In genomic region chr9:96419691-96419969, GRCh38 we compare ENCODE assay signal across 8 cellular contexts. TPM values are rescaled to one million over a fixed set of nuclear protein-coding genes. Genes with fewer than 3 reads are reported as not detected.
DNase-seq lines count a peak whose midpoint lies in the region; ATAC-seq, FAIRE-seq and TF ChIP-seq lines count a peak whose summit lies in the region.

No MANE protein-coding gene starts in this region.

- dilution Hi-C loops in IMR-90 (cut with HindIII; ENCODE audit: low sequenced_read_pairs, unreplicated experiment), result no loop called here

- no peak overlapping the region for H3K9ac ChIP-seq in IMR-90 (ENCODE audit: low read depth, low read length)
- peak overlapping the region; percentile 78 for H3K9ac ChIP-seq in mucosa of stomach (ENCODE audit: low read length)

- H3K4me1 ChIP-seq in A673 (ENCODE audit: insufficient read depth, low read length, poor library complexity, severe bottlenecking) (peaks cover 14% of the 10 kb centered on the region), IMR-90 (ENCODE audit: control insufficient read depth, insufficient read depth, low read length) (peaks cover 7% of the 10 kb centered on the region), mucosa of stomach (ENCODE audit: control insufficient read depth, insufficient read depth, low read length) (peaks cover 21% of the 10 kb centered on the region)

- no peak overlapping the region for H3K14ac ChIP-seq in IMR-90 (replicated peaks; ENCODE audit: low read depth, low read length)

- H2BK20ac ChIP-seq in IMR-90 (ENCODE audit: low read depth, low read length), result no peak overlapping the region

- H3K27ac ChIP-seq in A673 (ENCODE audit: low read depth, low read length, poor library complexity, severe bottlenecking) (peak overlapping the region; percentile 99), IMR-90 (ENCODE audit: insufficient read depth, low read length) (no peak overlapping the region), caudate nucleus (ENCODE audit: low read depth, low read length) (peak overlapping the region; percentile 99)

- H4K91ac ChIP-seq in IMR-90 (ENCODE audit: insufficient read depth, low read depth, low read length), result no peak overlapping the region

- peak overlapping the region; percentile 79 for H2BK5ac ChIP-seq in IMR-90 (ENCODE audit: low read depth, low read length, poor library complexity, severe bottlenecking)

- TF ChIP-seq CTCF in A673 (conservative IDR thresholded peaks at IDR 0.05; ENCODE audit: low read depth, low read length) (no peak), IMR-90 (conservative IDR thresholded peaks at IDR 0.05; ENCODE audit: low read depth, low read length) (no peak)

- TF ChIP-seq POLR2A in IMR-90 (IDR thresholded peaks at IDR 0.05; ENCODE audit: low read depth, low read length), result no peak

- H4K5ac ChIP-seq in IMR-90 (ENCODE audit: low read depth, low read length), result no peak overlapping the region

- no peak for TF ChIP-seq RAD21 in IMR-90 (IDR thresholded peaks at IDR 0.05; ENCODE audit: low read length)

- H2AK9ac ChIP-seq in IMR-90 (replicated peaks; ENCODE audit: low read depth, low read length, poor library complexity), result no peak overlapping the region

- H3K27me3 ChIP-seq in A673 (replicated peaks; ENCODE audit: insufficient read depth, low read depth, low read length, poor library complexity) (no peaks in the 10 kb centered on the region), IMR-90 (ENCODE audit: control insufficient read depth, insufficient read depth, low read length) (no peaks in the 10 kb centered on the region), mucosa of stomach (ENCODE audit: control insufficient read depth, insufficient read depth, low read length) (no peaks in the 10 kb centered on the region)

- H3K56ac ChIP-seq in IMR-90 (ENCODE audit: extremely low read depth, insufficient read depth, low read length), result no peak overlapping the region; the same call in 1 of the 2 replicates

- in situ Hi-C loops in IMR-90 (cut with MboI; ENCODE audit: low sequenced_read_pairs), result loop anchor here (10.0 kb wide), 1 partner anchor 235 kb away; the partner anchor contains the start of gene PRXL2C

- no peak overlapping the region for H2AFZ ChIP-seq in IMR-90 (replicated peaks; ENCODE audit: low read length, poor library complexity)

- no peaks in the 10 kb centered on the region for H4K20me1 ChIP-seq in IMR-90 (ENCODE audit: insufficient read depth, low read length)

- H2AK5ac ChIP-seq in IMR-90 (ENCODE audit: low read depth, low read length), result no peak overlapping the region

- H3K18ac ChIP-seq in IMR-90 (ENCODE audit: low read depth, low read length), result no peak overlapping the region

- WGBS in IMR-90 (ENCODE audit: extremely low coverage in 2 of 2, insufficient read length in 1 of 2), 2 experiments, result no CpG with 5 or more reads among the region's 2 CpGs

- no TSS peak for BruUV-seq in A673 (replicated peaks; lab: Mats Ljungman, UMichigan)
- no TSS peak for BruUV-seq in IMR-90 (replicated peaks; lab: Mats Ljungman, UMichigan)

- peaks cover 4 to 9% of the 10 kb centered on the region in 2 experiments; a peak in 3 of 4 replicates for H3K79me1 ChIP-seq in IMR-90 (ENCODE audit: low read depth in 1 of 2, low read length in 2 of 2)

- H3K36me3 ChIP-seq in A673 (ENCODE audit: insufficient read depth, low read length, poor library complexity, severe bottlenecking) (no peaks in the 10 kb centered on the region), IMR-90 (ENCODE audit: control insufficient read depth, insufficient read depth, low read length) (no peaks in the 10 kb centered on the region), mucosa of stomach (ENCODE audit: control insufficient read depth, insufficient read depth, low read length) (no peaks in the 10 kb centered on the region)

- no peak for ATAC-seq in IMR-90 (ENCODE audit: low read depth)
- ATAC-seq in GM18907 (IDR thresholded peaks at IDR 0.05; ENCODE audit: unreplicated experiment), result no peak

- CTCF ChIA-PET in A673 (lab: Charles Lee), result no interaction called here
- CTCF ChIA-PET in IMR-90 (lab: Yijun Ruan, JAX), result no interaction called here

- no peak overlapping the region for H3K23ac ChIP-seq in IMR-90 (ENCODE audit: low read depth, low read length)

- no peak for DNase-seq in A673 (ENCODE audit: low spot score)
- no peak for DNase-seq in IMR-90
- no peak for DNase-seq in caudate nucleus (lab: John Stamatoyannopoulos, UW)
- DNase-seq in T1000 (lab: John Stamatoyannopoulos, UW), result no peak
- no peak for DNase-seq in frontal cortex (ENCODE audit: low spot score in 2 of 2)
- no peak for DNase-seq in urothelium cell line (ENCODE audit: low spot score)

- no peak overlapping the region for H2BK120ac ChIP-seq in IMR-90 (ENCODE audit: low read depth, low read length)

- POLR2A ChIA-PET in A673 (lab: Charles Lee; ENCODE audit: low non-redundant PET) (no interaction called here), IMR-90 (lab: Charles Lee; ENCODE audit: unreplicated experiment) (no interaction called here)

- H3K4me3 ChIP-seq in A673 (ENCODE audit: low read depth, low read length, poor library complexity, severe bottlenecking) (peak overlapping the region; percentile 82), IMR-90 (ENCODE audit: insufficient read depth, low read depth, low read length) (no peak overlapping the region; the same call in 1 of the 2 replicates), mucosa of stomach (ENCODE audit: low read length) (peak overlapping the region; percentile 64)

- H4K8ac ChIP-seq in IMR-90 (ENCODE audit: low read depth in 2 of 2, low read length in 2 of 2), result peak overlapping the region; percentile 22 to 36; a peak in 2 of 4 replicates

- H3K9me1 ChIP-seq in IMR-90 (ENCODE audit: insufficient read depth, low read length), result peaks cover 3% of the 10 kb centered on the region; the same call in 1 of the 2 replicates

- no peak overlapping the region; the same call in 1 of the 2 replicates for H3K4ac ChIP-seq in IMR-90 (ENCODE audit: low read depth, low read length)

- H3K9me3 ChIP-seq in A673 (ENCODE audit: low read depth, low read length, poor library complexity, severe bottlenecking), result no peaks in the 10 kb centered on the region
- no peaks in the 10 kb centered on the region for H3K9me3 ChIP-seq in IMR-90 (ENCODE audit: control insufficient read depth, insufficient read depth, low read length)
- no peaks in the 10 kb centered on the region for H3K9me3 ChIP-seq in mucosa of stomach (ENCODE audit: control insufficient read depth, low read length)

- peak overlapping the region; percentile 43; the same call in 1 of the 2 replicates for H3K4me2 ChIP-seq in IMR-90 (ENCODE audit: low read depth, low read length)

- FAIRE-seq in frontal cortex (lab: Jason Lieb, UNC) (no peak), urothelium cell line (lab: Jason Lieb, UNC) (no peak)

- intact Hi-C loops in A673 (cut with micrococcal nuclease; ENCODE audit: unreplicated experiment), result no loop called here
- intact Hi-C loops in IMR-90 (cut with micrococcal nuclease), result loop anchor here (2.0 to 5.0 kb wide), 5 partner anchors 31 to 148 kb away; partner anchors contain the start of genes HABP4 and SLC35D2

- no peak overlapping the region for H2BK15ac ChIP-seq in IMR-90 (ENCODE audit: low read depth, low read length)

TF ChIP-seq in IMR-90, 13 proteins besides CTCF, POLR2A, EP300 and RAD21:
- TF ChIP-seq RFX5 (IDR thresholded peaks at IDR 0.05; ENCODE audit: low read depth, low read length) (no peak), MXI1 (IDR thresholded peaks at IDR 0.05; ENCODE audit: borderline replicate concordance, low read depth, low read length) (no peak), NFE2L2 (IDR thresholded peaks at IDR 0.05; ENCODE audit: low read depth, low read length) (no peak)

RNA-seq across cellular contexts. Expression of gene ZNF367, which starts 1.5 kb away (rescaled TPM):
- total RNA-seq in A673 (2021) (14.6 and 14.9 TPM in 2 replicates), IMR-90 (2012; rRNA removed) (2.7 and 4.7 TPM in 2 replicates), frontal cortex (4.1 TPM)
- polyA plus RNA-seq in IMR-90 (2012; rRNA removed), result 1.0 and 1.1 TPM in 2 replicates
- 0.43 and 0.64 TPM in 2 replicates for polyA plus RNA-seq in IMR-90 (2012; cell fraction: cytosol; rRNA removed)
- polyA plus RNA-seq in IMR-90 (2012; cell fraction: nucleus; rRNA removed; ENCODE audit: low replicate concordance), result 0.66 and 1.1 TPM in 2 replicates

RNA-seq across cellular contexts. Expression of gene HABP4, which starts 30.3 kb away (rescaled TPM):
- total RNA-seq in A673 (2021) (11.3 and 11.6 TPM in 2 replicates), IMR-90 (2012; rRNA removed) (5.2 and 10.3 TPM in 2 replicates), frontal cortex (13.9 TPM)
- 9.4 and 10.6 TPM in 2 replicates for polyA plus RNA-seq in IMR-90 (2012; rRNA removed)
- 4.1 and 5.5 TPM in 2 replicates for polyA plus RNA-seq in IMR-90 (2012; cell fraction: cytosol; rRNA removed)
- 3.7 and 9.3 TPM in 2 replicates for polyA plus RNA-seq in IMR-90 (2012; cell fraction: nucleus; rRNA removed; ENCODE audit: low replicate concordance)

RNA-seq across cellular contexts. Expression of gene SLC35D2, which starts 36.1 kb away (rescaled TPM):
- total RNA-seq in A673 (2021), result 1.1 TPM in 2 replicates
- 9.7 and 11.4 TPM in 2 replicates for total RNA-seq in IMR-90 (2012; rRNA removed)
- 10.0 and 11.8 TPM in 2 replicates for polyA plus RNA-seq in IMR-90 (2012; rRNA removed)
- 4.5 and 4.6 TPM in 2 replicates for polyA plus RNA-seq in IMR-90 (2012; cell fraction: cytosol; rRNA removed)
- polyA plus RNA-seq in IMR-90 (2012; cell fraction: nucleus; rRNA removed; ENCODE audit: low replicate concordance), result 2.9 and 11.8 TPM in 2 replicates
- total RNA-seq in frontal cortex, result 2.9 TPM
